ENCODE assay signal across 8 cellular contexts in the genomic region with DNA sequence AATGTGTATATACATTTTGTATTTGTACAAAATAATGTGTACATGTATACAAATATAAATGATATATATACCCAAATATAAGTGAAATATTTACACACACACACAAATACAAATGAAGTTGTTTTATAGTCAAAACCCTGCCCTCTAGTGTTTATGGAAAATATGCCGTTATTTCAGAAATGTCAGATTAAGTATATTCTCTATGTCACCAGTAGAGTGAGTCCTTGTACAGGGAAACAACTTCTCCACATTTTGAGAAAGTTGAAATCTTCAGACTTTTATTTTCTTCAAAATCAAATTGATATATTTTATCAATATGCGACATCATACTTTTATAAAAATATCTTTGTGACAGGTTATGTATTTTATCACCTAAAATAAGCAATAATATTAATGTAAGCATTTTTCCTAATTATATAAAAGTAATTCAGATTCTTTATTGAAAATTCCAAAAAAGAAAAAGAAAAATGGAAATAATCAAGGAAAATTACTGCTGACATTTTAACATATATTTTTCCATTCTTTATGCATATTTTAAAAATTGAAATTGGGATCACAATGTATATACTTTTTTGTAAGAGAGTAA. TPM values are rescaled to one million over a fixed set of nuclear protein-coding genes. Genes with fewer than 3 reads are reported as not detected.
DNase-seq lines count a peak whose midpoint lies in the region; ATAC-seq and TF ChIP-seq lines count a peak whose summit lies in the region.

No MANE protein-coding gene starts in this region.

- no peak overlapping the region for H3K9ac ChIP-seq in MM.1S (ENCODE audit: low read length)

- H3K9me3 ChIP-seq in MM.1S (replicated peaks; ENCODE audit: insufficient read depth, low read length): no peaks in the 10 kb centered on the region

- no peaks in the 10 kb centered on the region for H3F3A ChIP-seq in MM.1S (ENCODE audit: insufficient read depth, low read length)

- no peaks in the 10 kb centered on the region for H3K79me2 ChIP-seq in MM.1S (ENCODE audit: low read length)

- no peaks in the 10 kb centered on the region for H4K20me1 ChIP-seq in MM.1S (ENCODE audit: insufficient read depth, low read length)

- peak; percentile 50 for DNase-seq in A172 (ENCODE audit: low spot score)
- DNase-seq in GM10266 (ENCODE audit: extremely low spot score): peak; percentile 35
- DNase-seq in HFF-Myc (ENCODE audit: extremely low read depth, low read depth): peak; percentile 35
- DNase-seq in MM.1S: peak; percentile 73
- DNase-seq in fibroblast of the aortic adventitia (ENCODE audit: low read depth): peak; percentile 79
- DNase-seq in renal cortical epithelial cell (ENCODE audit: low read depth): peak; percentile 80

- ATAC-seq in SK-N-SH treated with all-trans-retinoic acid at 6 μM for 48 hours: peak; percentile 74
- no peak for ATAC-seq in activated CD4-positive, CD25-positive, alpha-beta regulatory T cell treated with anti-CD3 and anti-CD28 coated beads, Interleukin-2, amount 50 U/mL, for 24 hours

- no peaks in the 10 kb centered on the region for H3K4me1 ChIP-seq in MM.1S (ENCODE audit: low read length)

- H3K4me3 ChIP-seq in HFF-Myc (replicated peaks; ENCODE audit: low read depth, low read length): no peak overlapping the region
- no peak overlapping the region for H3K4me3 ChIP-seq in MM.1S (ENCODE audit: low read length)
- H3K4me3 ChIP-seq in fibroblast of the aortic adventitia (ENCODE audit: low read depth, low read length): no peak overlapping the region

- no peak overlapping the region for H3K4me2 ChIP-seq in MM.1S (ENCODE audit: low read depth, low read length)

- no peaks in the 10 kb centered on the region for H3K27me3 ChIP-seq in MM.1S (replicated peaks; ENCODE audit: insufficient read depth, low read length)

- H3K36me3 ChIP-seq in MM.1S (replicated peaks; ENCODE audit: insufficient read depth, low read length): no peaks in the 10 kb centered on the region; the same call in 1 of the 2 replicates

- H3K27ac ChIP-seq in MM.1S (ENCODE audit: low read length): no peak overlapping the region

- TF ChIP-seq CTCF in GM10266 (IDR thresholded peaks at IDR 0.05; ENCODE audit: control insufficient read depth, insufficient read depth, low read depth, missing control alignments): peak; percentile 76
- peak; percentile 47 for TF ChIP-seq CTCF in HFF-Myc (IDR thresholded peaks at IDR 0.05; ENCODE audit: low read depth, low read length, missing control alignments)
- TF ChIP-seq CTCF in MM.1S (IDR thresholded peaks at IDR 0.05; ENCODE audit: low read length): peak; percentile 86
- TF ChIP-seq CTCF in fibroblast of the aortic adventitia (IDR thresholded peaks at IDR 0.05; ENCODE audit: insufficient read depth, low read length): peak; percentile 81

- H2AFZ ChIP-seq in MM.1S (ENCODE audit: low read length): no peak overlapping the region

- H3K9me2 ChIP-seq in MM.1S (replicated peaks; ENCODE audit: insufficient read depth, low read length): no peaks in the 10 kb centered on the region

TF ChIP-seq in SK-N-SH treated with all-trans-retinoic acid at 6 μM for 48 hours, 23 proteins besides CTCF, POLR2A, EP300 and RAD21:
- TF ChIP-seq ZC3H10 (CRISPR knock-in tag; IDR thresholded peaks at IDR 0.05) (no peak), TCF4 (CRISPR knock-in tag; IDR thresholded peaks at IDR 0.05; ENCODE audit: borderline replicate concordance) (no peak), RARB (CRISPR knock-in tag; IDR thresholded peaks at IDR 0.05) (no peak), ZFP30 (CRISPR knock-in tag; IDR thresholded peaks at IDR 0.05) (no peak), GLIS3 (CRISPR knock-in tag; IDR thresholded peaks at IDR 0.05) (no peak), BACH2 (CRISPR knock-in tag; IDR thresholded peaks at IDR 0.05; ENCODE audit: borderline replicate concordance) (no peak), PPARA (CRISPR knock-in tag; IDR thresholded peaks at IDR 0.05; ENCODE audit: borderline replicate concordance) (no peak), POU6F1 (CRISPR knock-in tag; IDR thresholded peaks at IDR 0.05; ENCODE audit: borderline replicate concordance, low read depth) (no peak)
- TF ChIP-seq, protein P1, sequence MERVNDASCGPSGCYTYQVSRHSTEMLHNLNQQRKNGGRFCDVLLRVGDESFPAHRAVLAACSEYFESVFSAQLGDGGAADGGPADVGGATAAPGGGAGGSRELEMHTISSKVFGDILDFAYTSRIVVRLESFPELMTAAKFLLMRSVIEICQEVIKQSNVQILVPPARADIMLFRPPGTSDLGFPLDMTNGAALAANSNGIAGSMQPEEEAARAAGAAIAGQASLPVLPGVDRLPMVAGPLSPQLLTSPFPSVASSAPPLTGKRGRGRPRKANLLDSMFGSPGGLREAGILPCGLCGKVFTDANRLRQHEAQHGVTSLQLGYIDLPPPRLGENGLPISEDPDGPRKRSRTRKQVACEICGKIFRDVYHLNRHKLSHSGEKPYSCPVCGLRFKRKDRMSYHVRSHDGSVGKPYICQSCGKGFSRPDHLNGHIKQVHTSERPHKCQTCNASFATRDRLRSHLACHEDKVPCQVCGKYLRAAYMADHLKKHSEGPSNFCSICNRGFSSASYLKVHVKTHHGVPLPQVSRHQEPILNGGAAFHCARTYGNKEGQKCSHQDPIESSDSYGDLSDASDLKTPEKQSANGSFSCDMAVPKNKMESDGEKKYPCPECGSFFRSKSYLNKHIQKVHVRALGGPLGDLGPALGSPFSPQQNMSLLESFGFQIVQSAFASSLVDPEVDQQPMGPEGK (CRISPR knock-in tag; IDR thresholded peaks at IDR 0.05; ENCODE audit: borderline replicate concordance): no peak
- TF ChIP-seq, protein P2, sequence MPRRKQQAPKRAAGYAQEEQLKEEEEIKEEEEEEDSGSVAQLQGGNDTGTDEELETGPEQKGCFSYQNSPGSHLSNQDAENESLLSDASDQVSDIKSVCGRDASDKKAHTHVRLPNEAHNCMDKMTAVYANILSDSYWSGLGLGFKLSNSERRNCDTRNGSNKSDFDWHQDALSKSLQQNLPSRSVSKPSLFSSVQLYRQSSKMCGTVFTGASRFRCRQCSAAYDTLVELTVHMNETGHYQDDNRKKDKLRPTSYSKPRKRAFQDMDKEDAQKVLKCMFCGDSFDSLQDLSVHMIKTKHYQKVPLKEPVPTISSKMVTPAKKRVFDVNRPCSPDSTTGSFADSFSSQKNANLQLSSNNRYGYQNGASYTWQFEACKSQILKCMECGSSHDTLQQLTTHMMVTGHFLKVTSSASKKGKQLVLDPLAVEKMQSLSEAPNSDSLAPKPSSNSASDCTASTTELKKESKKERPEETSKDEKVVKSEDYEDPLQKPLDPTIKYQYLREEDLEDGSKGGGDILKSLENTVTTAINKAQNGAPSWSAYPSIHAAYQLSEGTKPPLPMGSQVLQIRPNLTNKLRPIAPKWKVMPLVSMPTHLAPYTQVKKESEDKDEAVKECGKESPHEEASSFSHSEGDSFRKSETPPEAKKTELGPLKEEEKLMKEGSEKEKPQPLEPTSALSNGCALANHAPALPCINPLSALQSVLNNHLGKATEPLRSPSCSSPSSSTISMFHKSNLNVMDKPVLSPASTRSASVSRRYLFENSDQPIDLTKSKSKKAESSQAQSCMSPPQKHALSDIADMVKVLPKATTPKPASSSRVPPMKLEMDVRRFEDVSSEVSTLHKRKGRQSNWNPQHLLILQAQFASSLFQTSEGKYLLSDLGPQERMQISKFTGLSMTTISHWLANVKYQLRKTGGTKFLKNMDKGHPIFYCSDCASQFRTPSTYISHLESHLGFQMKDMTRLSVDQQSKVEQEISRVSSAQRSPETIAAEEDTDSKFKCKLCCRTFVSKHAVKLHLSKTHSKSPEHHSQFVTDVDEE (CRISPR knock-in tag; IDR thresholded peaks at IDR 0.05): no peak

RNA-seq across cellular contexts. Expression of gene ARL6IP6, which starts 22.4 kb away (rescaled TPM):
- total RNA-seq in A172 (2014; rRNA removed; shearing (Covaris generic)): 43.2 and 53.3 TPM in 2 replicates
- total RNA-seq in fibroblast of the aortic adventitia (ENCODE audit: low replicate concordance) (13.6 and 40.3 TPM in 2 replicates), renal cortical epithelial cell (16.4 and 40.3 TPM in 2 replicates)

RNA-seq across cellular contexts. Expression of gene PRPF40A, which starts 23.6 kb away (rescaled TPM):
- 215 and 290 TPM in 2 replicates for total RNA-seq in A172 (2014; rRNA removed; shearing (Covaris generic))
- total RNA-seq in fibroblast of the aortic adventitia (ENCODE audit: low replicate concordance) (113 and 198 TPM in 2 replicates), renal cortical epithelial cell (152 and 205 TPM in 2 replicates)
